4 cellular contexts compared by ENCODE assay signal in the genomic region with DNA sequence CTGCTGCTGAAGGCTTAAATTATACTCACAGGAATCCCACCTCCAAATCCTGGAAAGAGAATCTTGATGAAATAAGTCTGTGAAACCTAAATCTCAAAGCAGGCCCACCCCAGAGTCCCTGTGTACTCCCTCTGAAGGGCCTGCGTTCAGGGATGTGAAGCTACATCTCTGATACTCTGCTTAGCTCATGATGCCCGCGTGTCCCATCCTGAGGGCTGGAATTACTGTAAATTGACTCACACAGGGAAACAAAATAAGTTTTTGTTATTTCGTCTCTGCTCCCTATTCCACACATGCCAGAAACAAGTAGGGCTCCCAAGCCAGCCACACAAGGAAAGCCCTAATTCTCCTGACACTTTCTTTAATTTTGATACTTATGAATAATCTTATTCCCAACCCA.
"Had no signal": no experiment of that assay in that cellular context is flagged by ENCODE, and none has a peak within 500 bp of the region (broad histone marks: within the 10 kb centered on the region; RNA-seq: fewer than 3 reads in every experiment).

No MANE protein-coding gene starts in this region.

- H3K9me3 Mint-ChIP-seq: GM23338, H9, IgD-negative memory B cell had no signal

- H3K4me3 Mint-ChIP-seq: GM23338, H9, IgD-negative memory B cell had no signal

- H3K27me3 Mint-ChIP-seq: IgD-negative memory B cell had no signal

- H3K4me3 ChIP-seq: GM23338 had no signal

- H2AFZ ChIP-seq: GM23338 had no signal

- H3K4me2 ChIP-seq: GM23338 had no signal

- DNase-seq: H9, HCEC 1CT had no signal

- H3K27ac Mint-ChIP-seq: GM23338, H9, IgD-negative memory B cell had no signal
